ENCODE assay signal across 28 cellular contexts in genomic region chr11:1034456-1035295, GRCh38. TPM values are rescaled to one million over a fixed set of nuclear protein-coding genes. Genes with fewer than 3 reads are reported as not detected.
"Had no signal": no experiment of that assay in that cellular context is flagged by ENCODE, and none has a peak within 500 bp of the region (broad histone marks: within the 10 kb centered on the region; RNA-seq: fewer than 3 reads in every experiment).

No MANE protein-coding gene starts in this region.

- H3K27ac Mint-ChIP-seq: activated CD8-positive, alpha-beta T cell treated with anti-CD3 and anti-CD28 coated beads, Interleukin-2, amount 10 ng/mL, durations not matched to agents 7 days and 5 days; activated naive CD4-positive, alpha-beta T cell treated with anti-CD3 and anti-CD28 coated beads, Interleukin-2, amount 50 U/mL, for 24 hours; activated T-cell treated with anti-CD3 and anti-CD28 coated beads, Interleukin-2, amount 50 U/mL, for 24 hours; activated T-helper 1 cell treated with anti-CD3 and anti-CD28 coated beads, Interleukin-12 subunit alpha, Interleukin-12 subunit beta, Interleukin-2, Interleukin-4 antibody, amounts not matched to agents 30 ng/mL and 10 ng/mL and 1 ng/mL, durations not matched to agents 14 hours and 24 hours and 36 hours; T-helper 1 cell treated with Interleukin-12 subunit alpha and Interleukin-12 subunit beta and Interleukin-4 antibody, amounts not matched to agents 30 μg/mL and 1 μg/mL, for 36 hours had no signal

- H3K4me3 Mint-ChIP-seq: activated CD8-positive, alpha-beta T cell treated with anti-CD3 and anti-CD28 coated beads, Interleukin-2, amount 10 ng/mL, durations not matched to agents 7 days and 5 days; activated naive CD4-positive, alpha-beta T cell treated with anti-CD3 and anti-CD28 coated beads, Interleukin-2, amount 50 U/mL, for 24 hours; activated T-cell treated with anti-CD3 and anti-CD28 coated beads, Interleukin-2, amount 50 U/mL, for 24 hours; activated T-helper 1 cell treated with anti-CD3 and anti-CD28 coated beads, Interleukin-12 subunit alpha, Interleukin-12 subunit beta, Interleukin-2, Interleukin-4 antibody, amounts not matched to agents 30 ng/mL and 10 ng/mL and 1 ng/mL, durations not matched to agents 14 hours and 24 hours and 36 hours; T-helper 1 cell treated with Interleukin-12 subunit alpha and Interleukin-12 subunit beta and Interleukin-4 antibody, amounts not matched to agents 30 μg/mL and 1 μg/mL, for 36 hours had no signal

- H3K9me3 Mint-ChIP-seq: activated naive CD4-positive, alpha-beta T cell treated with anti-CD3 and anti-CD28 coated beads, Interleukin-2, amount 50 U/mL, for 24 hours; activated T-cell treated with anti-CD3 and anti-CD28 coated beads, Interleukin-2, amount 50 U/mL, for 24 hours; activated T-helper 1 cell treated with anti-CD3 and anti-CD28 coated beads, Interleukin-12 subunit alpha, Interleukin-12 subunit beta, Interleukin-2, Interleukin-4 antibody, amounts not matched to agents 30 ng/mL and 10 ng/mL and 1 ng/mL, durations not matched to agents 14 hours and 24 hours and 36 hours had no signal

- DNase-seq: activated CD4-positive, alpha-beta T cell treated with anti-CD3 and anti-CD28 coated beads for 48 hours; activated CD4-positive, alpha-beta T cell treated with anti-CD3 and anti-CD28 coated beads, Interleukin-2, amount 50 U/mL, for 4 hours; activated CD4-positive, CD25-positive, alpha-beta regulatory T cell treated with anti-CD3 and anti-CD28 coated beads, Interleukin-2, amount 50 U/mL, for 72 hours; activated CD8-positive, alpha-beta memory T cell treated with anti-CD3 and anti-CD28 coated beads, Interleukin-2, amount 50 U/mL, for 48 hours; activated CD8-positive, alpha-beta T cell treated with anti-CD3 and anti-CD28 coated beads, Interleukin-2, amount 10 ng/mL, durations not matched to agents 7 days and 5 days; activated effector memory CD4-positive, alpha-beta T cell treated with Interleukin-2 at 50 U/mL for 16 hours; activated naive CD4-positive, alpha-beta T cell; activated T-cell treated with anti-CD3 and anti-CD28 coated beads, Interleukin-2, amount 50 U/mL, for 24 hours; aorta; central memory CD4-positive, alpha-beta T cell; KBM-7; NCI-H1048; NCI-H146; NCI-H187 treated with DMSO at 0.1 percent for 48 hours; NCI-H2171; NCI-H2227 treated with DMSO at 0.1 percent for 48 hours; NCI-H446 treated with DMSO at 0.1 percent for 48 hours; NCI-H524 treated with DMSO at 0.1 percent for 48 hours; NCI-H774; PC-3; SHP77 had no signal

- H3K9me3 ChIP-seq: SJSA1 had no signal

- H3K27me3 Mint-ChIP-seq: activated naive CD4-positive, alpha-beta T cell treated with anti-CD3 and anti-CD28 coated beads, Interleukin-2, amount 50 U/mL, for 24 hours; activated T-cell treated with anti-CD3 and anti-CD28 coated beads, Interleukin-2, amount 50 U/mL, for 24 hours had no signal

- H3K4me1 ChIP-seq: SJSA1 had no signal

- H3K4me3 ChIP-seq: SJSA1 had no signal

- H3K4me1 Mint-ChIP-seq: activated naive CD4-positive, alpha-beta T cell treated with anti-CD3 and anti-CD28 coated beads, Interleukin-2, amount 50 U/mL, for 24 hours had no signal

- H3K27me3 ChIP-seq: SJSA1 had no signal

- ATAC-seq: activated CD8-positive, alpha-beta T cell treated with anti-CD3 and anti-CD28 coated beads, Interleukin-2, amount 10 ng/mL, durations not matched to agents 7 days and 5 days had no signal

- H3K36me3 Mint-ChIP-seq: activated naive CD4-positive, alpha-beta T cell treated with anti-CD3 and anti-CD28 coated beads, Interleukin-2, amount 50 U/mL, for 24 hours had no signal

- H3K36me3 ChIP-seq: SJSA1 had no signal

- H3K27ac ChIP-seq: SJSA1 had no signal

RNA-seq across cellular contexts. Expression of gene MUC6, which starts 1.8 kb away (rescaled TPM):
- total RNA-seq: activated CD8-positive, alpha-beta T cell treated with anti-CD3 and anti-CD28 coated beads, Interleukin-2, amount 10 ng/mL, durations not matched to agents 7 days and 5 days; activated T-helper 1 cell treated with anti-CD3 and anti-CD28 coated beads, Interleukin-12 subunit alpha, Interleukin-12 subunit beta, Interleukin-2, Interleukin-4 antibody, amounts not matched to agents 30 ng/mL and 10 ng/mL and 1 ng/mL, durations not matched to agents 14 hours and 24 hours and 36 hours; aorta; bronchial epithelial cell; LHCN-M2; M059J; SJSA1 had no signal

RNA-seq across cellular contexts. Expression of gene MUC2, which starts 40.0 kb away (rescaled TPM):
- total RNA-seq: activated CD8-positive, alpha-beta T cell treated with anti-CD3 and anti-CD28 coated beads, Interleukin-2, amount 10 ng/mL, durations not matched to agents 7 days and 5 days; activated T-helper 1 cell treated with anti-CD3 and anti-CD28 coated beads, Interleukin-12 subunit alpha, Interleukin-12 subunit beta, Interleukin-2, Interleukin-4 antibody, amounts not matched to agents 30 ng/mL and 10 ng/mL and 1 ng/mL, durations not matched to agents 14 hours and 24 hours and 36 hours; bronchial epithelial cell; LHCN-M2; M059J; SJSA1 had no signal
